In the genomic region with DNA sequence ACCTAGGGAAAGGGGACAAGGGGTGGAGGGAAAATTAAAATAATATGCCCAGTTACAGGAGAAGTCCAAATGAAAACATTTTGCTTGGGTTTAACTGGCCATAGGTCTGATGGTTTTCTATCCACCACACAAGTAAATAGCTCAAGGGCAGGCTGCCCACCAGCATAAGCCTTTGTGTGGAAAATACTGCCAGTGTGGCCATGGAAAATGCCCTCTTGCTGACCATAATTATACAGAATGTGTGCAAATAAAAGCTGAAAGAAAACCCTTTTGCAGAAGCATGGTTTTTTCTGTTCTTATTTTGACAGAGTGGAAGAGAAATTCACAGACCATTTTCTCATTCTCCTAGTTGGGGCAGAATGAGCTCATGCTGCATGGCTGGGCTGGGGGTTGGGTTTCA, we compare ENCODE assay signal across 24 cellular contexts.
A peak's percentile ranks its signal among the peaks of the same experiment; 100 is the strongest.
DNase-seq lines count a peak whose midpoint lies in the region; ATAC-seq and TF ChIP-seq lines count a peak whose summit lies in the region.
"Had no signal": no experiment of that assay in that cellular context is flagged by ENCODE, and none has a peak within 500 bp of the region (broad histone marks: within the 10 kb centered on the region; RNA-seq: fewer than 3 reads in every experiment).

No MANE protein-coding gene starts in this region.

- 0 out of 2 replicates have a peak overlapping the region, but pooled peaks have one; percentile 30 for H2AFZ ChIP-seq in Loucy (ENCODE audit: low read length)

- ATAC-seq in RWPE2 (ENCODE audit: low read depth): no peak
- ATAC-seq in GM18511 (IDR thresholded peaks at IDR 0.05; ENCODE audit: unreplicated experiment): no peak
- ATAC-seq: activated T-cell treated with anti-CD3 and anti-CD28 coated beads, Interleukin-2, amount 50 U/mL, for 72 hours; heart right ventricle; right lobe of liver had no signal

- H3K79me2 ChIP-seq in Loucy (ENCODE audit: insufficient read depth, low read length): no peaks in the 10 kb centered on the region

- intact Hi-C loops in esophagus squamous epithelium (cut with DNase I): no loop called here

- TF ChIP-seq POLR2A in esophagus squamous epithelium (IDR thresholded peaks at IDR 0.05): no peak

- TF ChIP-seq CTCF in AG10803 (conservative IDR thresholded peaks at IDR 0.05; ENCODE audit: low read length) (no peak), Loucy (conservative IDR thresholded peaks at IDR 0.05; ENCODE audit: low read length) (no peak), RWPE2 (IDR thresholded peaks at IDR 0.05; ENCODE audit: poor library complexity, severe bottlenecking) (no peak), esophagus squamous epithelium (IDR thresholded peaks at IDR 0.05) (no peak)

- no peaks in the 10 kb centered on the region for H4K20me1 ChIP-seq in Loucy (ENCODE audit: insufficient read depth, low read length, poor library complexity, severe bottlenecking)

- H3K27me3 ChIP-seq in Loucy (ENCODE audit: insufficient read depth, low read length, poor library complexity, severe bottlenecking): no peaks in the 10 kb centered on the region
- no peaks in the 10 kb centered on the region for H3K27me3 ChIP-seq in RWPE2 (ENCODE audit: insufficient read depth, poor library complexity, severe bottlenecking)
- peaks cover 0 to 3% (median 0%) of the 10 kb centered on the region in 4 donors for H3K27me3 ChIP-seq in esophagus squamous epithelium
- H3K27me3 ChIP-seq: right lobe of liver had no signal

- H3K4me1 ChIP-seq in Loucy (ENCODE audit: insufficient read depth, low read length, poor library complexity, severe bottlenecking) (no peaks in the 10 kb centered on the region), RWPE2 (ENCODE audit: insufficient read depth, poor library complexity, severe bottlenecking) (peaks cover 20% of the 10 kb centered on the region), esophagus squamous epithelium (no peaks in the 10 kb centered on the region)
- H3K4me1 ChIP-seq: heart right ventricle, right lobe of liver had no signal

- DNase-seq in AG10803 (ENCODE audit: low read depth): peak; percentile 37
- DNase-seq in RWPE2 (ENCODE audit: low spot score): no peak
- peak; percentile 12 for DNase-seq in kidney tubule cell (ENCODE audit: low spot score)
- no peak for DNase-seq in NCI-H1417 (lab: John Stamatoyannopoulos, UW)
- DNase-seq in SIG-M5 treated with dmso at 0.1 percent for 504 hours (lab: John Stamatoyannopoulos, UW; ENCODE audit: unreplicated experiment): no peak
- no peak for DNase-seq in esophagus squamous epithelium (lab: John Stamatoyannopoulos, UW)
- DNase-seq: activated CD4-positive, alpha-beta T cell treated with anti-CD3 and anti-CD28 coated beads, Interleukin-2, amount 10 ng/mL, durations not matched to agents 24 days and 14 days; activated naive CD4-positive, alpha-beta T cell treated with Interleukin-2 at 50 U/mL for 16 hours; activated T-cell treated with anti-CD3 and anti-CD28 coated beads, Interleukin-2, amount 50 U/mL, for 72 hours; effector memory CD4-positive, alpha-beta T cell; foreskin melanocyte; heart right ventricle; Kasumi-1; NCI-H1092; NCI-H2029; NCI-H446; right lobe of liver; SHP77 treated with DMSO at 0.1 percent for 48 hours; stimulated activated CD4-positive, alpha-beta T cell treated with anti-CD3 and anti-CD28 coated beads, Interleukin-4, amount 100 ng/mL, for 1 hour; SW 1271; T-helper 9 cell; WERI-Rb-1 had no signal

- no peak overlapping the region for H3K4me3 ChIP-seq in AG10803 (ENCODE audit: low read length)
- no peak overlapping the region for H3K4me3 ChIP-seq in Loucy (ENCODE audit: low read length, poor library complexity, severe bottlenecking)
- H3K4me3 ChIP-seq in RWPE2 (ENCODE audit: severe bottlenecking): no peak overlapping the region
- no peak overlapping the region for H3K4me3 ChIP-seq in esophagus squamous epithelium
- H3K4me3 ChIP-seq: heart right ventricle, right lobe of liver had no signal

- H3K9ac ChIP-seq in Loucy (ENCODE audit: low read depth, low read length, poor library complexity, severe bottlenecking): no peak overlapping the region

- no peaks in the 10 kb centered on the region for H3K9me3 ChIP-seq in Loucy (ENCODE audit: insufficient read depth, low read depth, low read length)
- H3K9me3 ChIP-seq in RWPE2 (ENCODE audit: severe bottlenecking): no peaks in the 10 kb centered on the region
- H3K9me3 ChIP-seq in esophagus squamous epithelium: no peaks in the 10 kb centered on the region
- H3K9me3 ChIP-seq: right lobe of liver had no signal

- H3K27ac ChIP-seq in RWPE2 (ENCODE audit: poor library complexity, severe bottlenecking) (peak overlapping the region; percentile 81), esophagus squamous epithelium (no peak overlapping the region)
- H3K27ac ChIP-seq: heart right ventricle, right lobe of liver, WERI-Rb-1 had no signal

- no peaks in the 10 kb centered on the region for H3K36me3 ChIP-seq in Loucy (ENCODE audit: insufficient read depth, low read length)
- H3K36me3 ChIP-seq in RWPE2 (ENCODE audit: low read depth): no peaks in the 10 kb centered on the region
- no peaks in the 10 kb centered on the region for H3K36me3 ChIP-seq in esophagus squamous epithelium
- H3K36me3 ChIP-seq: heart right ventricle, right lobe of liver, WERI-Rb-1 had no signal

- no peaks in the 10 kb centered on the region for H3F3A ChIP-seq in Loucy (ENCODE audit: low read depth)

- H3K9me2 ChIP-seq in Loucy (replicated peaks; ENCODE audit: low read depth, low read length): no peaks in the 10 kb centered on the region

- H3K4me2 ChIP-seq in Loucy (ENCODE audit: low read depth, low read length, poor library complexity, severe bottlenecking): no peak overlapping the region

Comparison
In these comparisons a context has a peak if more than half of its experiments do, and no peak if none do; other contexts are left out.
1. DNase-seq: peak in AG10803 (single experiment) and kidney tubule cell (single experiment); none in RWPE2 (single experiment), NCI-H1417 (0 of 3), SIG-M5 treated with dmso at 0.1 percent for 504 hours (single experiment) and esophagus squamous epithelium (single experiment).